Comparison of ENCODE assay signal across 2 cellular contexts in the genomic region with DNA sequence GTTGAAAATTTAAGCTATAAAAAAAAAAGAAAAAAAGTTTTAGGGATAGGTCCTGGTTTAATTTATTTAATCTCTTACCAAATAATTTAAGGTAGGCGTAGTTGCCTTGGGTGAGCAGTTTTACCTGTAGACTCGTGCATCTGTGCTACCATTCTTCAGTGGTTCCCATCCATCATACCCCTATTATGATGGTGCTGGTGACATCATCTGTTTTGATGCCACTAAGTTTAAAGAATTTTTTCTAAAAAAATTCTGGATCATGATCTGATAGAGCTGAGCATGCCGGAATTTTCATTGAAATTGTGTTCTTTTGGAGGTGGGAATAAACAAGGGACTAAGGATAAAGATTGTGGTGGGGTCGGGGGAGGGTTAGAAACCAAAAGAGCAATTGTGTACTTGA.
TF ChIP-seq lines count a peak whose summit lies in the region.

No MANE protein-coding gene starts in this region.

TF ChIP-seq in HepG2, 621 proteins besides CTCF, POLR2A, EP300 and RAD21:
- TF ChIP-seq GZF1 (CRISPR knock-in tag; IDR thresholded peaks at IDR 0.05) (no peak), ATF7 (IDR thresholded peaks at IDR 0.05) (0 out of 2 replicates have a peak, but pooled peaks have one; percentile 4), ATF7 (CRISPR knock-in tag; IDR thresholded peaks at IDR 0.05) (no peak)
- TF ChIP-seq, protein P1, sequence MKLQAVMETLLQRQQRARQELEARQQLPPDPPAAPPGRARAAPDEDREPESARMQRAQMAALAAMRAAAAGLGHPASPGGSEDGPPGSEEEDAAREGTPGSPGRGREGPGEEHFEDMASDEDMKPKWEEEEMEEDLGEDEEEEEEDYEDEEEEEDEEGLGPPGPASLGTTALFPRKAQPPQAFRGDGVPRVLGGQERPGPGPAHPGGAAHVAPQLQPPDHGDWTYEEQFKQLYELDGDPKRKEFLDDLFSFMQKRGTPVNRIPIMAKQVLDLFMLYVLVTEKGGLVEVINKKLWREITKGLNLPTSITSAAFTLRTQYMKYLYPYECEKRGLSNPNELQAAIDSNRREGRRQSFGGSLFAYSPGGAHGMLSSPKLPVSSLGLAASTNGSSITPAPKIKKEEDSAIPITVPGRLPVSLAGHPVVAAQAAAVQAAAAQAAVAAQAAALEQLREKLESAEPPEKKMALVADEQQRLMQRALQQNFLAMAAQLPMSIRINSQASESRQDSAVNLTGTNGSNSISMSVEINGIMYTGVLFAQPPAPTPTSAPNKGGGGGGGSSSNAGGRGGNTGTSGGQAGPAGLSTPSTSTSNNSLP (IDR thresholded peaks at IDR 0.05; ENCODE audit: low read depth, low read length) = no peak

TF ChIP-seq in endothelial cell of umbilical vein, 7 proteins besides CTCF, POLR2A, EP300 and RAD21:
- TF ChIP-seq POLR2AphosphoS5 (IDR thresholded peaks at IDR 0.05; ENCODE audit: insufficient read depth, low read depth, low read length) (no peak), FOS (IDR thresholded peaks at IDR 0.05; ENCODE audit: borderline replicate concordance, insufficient read depth, low read length) (no peak), GATA2 (IDR thresholded peaks at IDR 0.05; ENCODE audit: insufficient read depth, insufficient read length, low read depth, low read length) (no peak), EZH2 (IDR thresholded peaks at IDR 0.05; ENCODE audit: borderline replicate concordance, low read depth, low read length, severe bottlenecking) (no peak), JUN (IDR thresholded peaks at IDR 0.05; ENCODE audit: borderline replicate concordance, insufficient read depth, insufficient read length, low read depth) (no peak), MYC (IDR thresholded peaks at IDR 0.05; ENCODE audit: low read depth, low read length) (no peak)
- TF ChIP-seq, protein P2, sequence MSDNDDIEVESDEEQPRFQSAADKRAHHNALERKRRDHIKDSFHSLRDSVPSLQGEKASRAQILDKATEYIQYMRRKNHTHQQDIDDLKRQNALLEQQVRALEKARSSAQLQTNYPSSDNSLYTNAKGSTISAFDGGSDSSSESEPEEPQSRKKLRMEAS (IDR thresholded peaks at IDR 0.05; ENCODE audit: insufficient read depth, insufficient read length) = no peak
